In the genomic region with DNA sequence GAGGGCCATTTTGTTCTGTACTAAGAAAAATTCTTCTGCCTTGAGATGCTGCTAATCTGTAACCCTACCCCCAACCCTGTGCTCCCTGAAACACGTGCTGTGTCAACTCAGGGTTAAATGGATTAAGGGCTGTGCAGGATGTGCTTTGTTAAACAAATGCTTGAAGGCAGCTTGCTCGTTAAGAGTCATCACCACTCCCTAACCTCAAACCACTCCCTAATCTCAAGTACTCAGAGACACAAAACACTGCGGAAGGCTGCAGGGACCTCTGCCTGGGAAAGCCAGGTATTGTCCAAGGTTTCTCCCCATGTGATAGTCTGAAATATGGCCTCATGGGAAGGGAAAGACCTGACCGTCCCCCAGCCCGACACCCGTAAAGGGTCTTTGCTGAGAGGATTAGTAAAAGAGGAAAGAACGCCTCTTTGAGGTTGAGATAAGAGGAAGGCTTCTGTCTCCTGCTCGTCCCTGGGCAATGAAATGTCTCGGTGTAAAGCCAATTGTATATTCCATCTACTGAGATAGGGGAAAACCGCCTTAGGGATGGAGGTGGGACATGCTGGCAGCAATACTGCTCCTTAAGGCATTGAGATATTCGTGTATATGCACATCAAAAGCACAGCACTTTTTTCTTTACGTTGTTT, we compare ENCODE assay signal across 8 cellular contexts. TPM values are rescaled to one million over a fixed set of nuclear protein-coding genes. Genes with fewer than 3 reads are reported as not detected.
DNase-seq lines count a peak whose midpoint lies in the region; TF ChIP-seq lines count a peak whose summit lies in the region.
"Not testable (repeated sequence)": the region's sequence is repeated elsewhere in the genome, so short reads cannot be mapped to it uniquely, and the experiment has no call there.

No MANE protein-coding gene starts in this region.

- not testable (repeated sequence) for TF ChIP-seq CTCF in mesothelial cell of epicardium (IDR thresholded peaks at IDR 0.05; ENCODE audit: unreplicated experiment); suprapubic skin (IDR thresholded peaks at IDR 0.05)

- H3K4me3 ChIP-seq in Jurkat, Clone E6-1 (ENCODE audit: low read length) = peak overlapping the region; percentile 28
- peak overlapping the region; percentile 27 for H3K4me3 ChIP-seq in SJCRH30
- H3K4me3 ChIP-seq in suprapubic skin = not testable (repeated sequence)

- H3K36me3 ChIP-seq in SJCRH30, suprapubic skin: not testable (repeated sequence)

- not testable (repeated sequence) for H3K9me3 ChIP-seq in SJCRH30 (replicated peaks); suprapubic skin

- WGBS in suprapubic skin = 17% methylated on average over 12 of the region's 12 CpGs

- peak; percentile 24 for TF ChIP-seq POLR2A in erythroblast (IDR thresholded peaks at IDR 0.05; ENCODE audit: low read length)
- TF ChIP-seq POLR2A in suprapubic skin (IDR thresholded peaks at IDR 0.05) = not testable (repeated sequence)

- H3K9me3 Mint-ChIP-seq in activated naive CD4-positive, alpha-beta T cell treated with anti-CD3 and anti-CD28 coated beads for 36 hours; mesothelial cell of epicardium: not testable (repeated sequence)

- DNase-seq in DMS53 treated with DMSO at 0.1 percent for 48 hours (lab: John Stamatoyannopoulos, UW; ENCODE audit: unreplicated experiment) = peak; percentile 20
- peak; percentile 84 for DNase-seq in Jurkat, Clone E6-1 (ENCODE audit: low read depth, low spot score)
- peak; percentile 35 for DNase-seq in NCI-H345 treated with DMSO at 0.1 percent for 48 hours (lab: John Stamatoyannopoulos, UW; ENCODE audit: unreplicated experiment)
- peak; percentile 52 to 62 for DNase-seq in SJCRH30
- DNase-seq in activated naive CD4-positive, alpha-beta T cell treated with anti-CD3 and anti-CD28 coated beads for 36 hours = peak; percentile 43
- DNase-seq in erythroblast (lab: John Stamatoyannopoulos, UW) = peak; percentile 57 to 70
- not testable (repeated sequence) for DNase-seq in mesothelial cell of epicardium (ENCODE audit: low spot score in 2 of 2, unreplicated experiment in 2 of 2); suprapubic skin (ENCODE audit: low spot score in 2 of 2)

- not testable (repeated sequence) for H3K27ac Mint-ChIP-seq in activated naive CD4-positive, alpha-beta T cell treated with anti-CD3 and anti-CD28 coated beads for 36 hours; mesothelial cell of epicardium

- not testable (repeated sequence) for H3K4me3 Mint-ChIP-seq in activated naive CD4-positive, alpha-beta T cell treated with anti-CD3 and anti-CD28 coated beads for 36 hours
- peak overlapping the region; percentile 42 for H3K4me3 Mint-ChIP-seq in mesothelial cell of epicardium

- CTCF ChIA-PET in activated naive CD4-positive, alpha-beta T cell treated with anti-CD3 and anti-CD28 coated beads for 36 hours (lab: Charles Lee) = not testable (repeated sequence)

- intact Hi-C loops in activated naive CD4-positive, alpha-beta T cell treated with anti-CD3 and anti-CD28 coated beads for 36 hours (cut with micrococcal nuclease) = loop anchor here (5.0 kb wide), 1 partner anchor 163 kb away; the partner anchor contains the start of gene KCNG2

- peaks cover 16% of the 10 kb centered on the region for H3K4me1 Mint-ChIP-seq in activated naive CD4-positive, alpha-beta T cell treated with anti-CD3 and anti-CD28 coated beads for 36 hours (ENCODE audit: low read depth)
- H3K4me1 Mint-ChIP-seq in mesothelial cell of epicardium = peaks cover 36% of the 10 kb centered on the region

- H3K36me3 Mint-ChIP-seq in activated naive CD4-positive, alpha-beta T cell treated with anti-CD3 and anti-CD28 coated beads for 36 hours (ENCODE audit: low read depth); mesothelial cell of epicardium: not testable (repeated sequence)

- H3K27ac ChIP-seq in SJCRH30 (peak overlapping the region; percentile 29; the same call in 1 of the 2 replicates), suprapubic skin (peak overlapping the region; percentile 70)

- H3K27me3 ChIP-seq in SJCRH30, suprapubic skin: not testable (repeated sequence)

- H3K27me3 Mint-ChIP-seq in activated naive CD4-positive, alpha-beta T cell treated with anti-CD3 and anti-CD28 coated beads for 36 hours (ENCODE audit: low read depth); mesothelial cell of epicardium (ENCODE audit: low read depth): not testable (repeated sequence)

- not testable (repeated sequence) for TF ChIP-seq EP300 in suprapubic skin (IDR thresholded peaks at IDR 0.05)

- H3K4me1 ChIP-seq in SJCRH30 (peaks cover 16% of the 10 kb centered on the region), suprapubic skin (peaks cover 46% of the 10 kb centered on the region)

RNA-seq across cellular contexts. Expression of gene HSBP1L1, which starts 4.2 kb away (rescaled TPM):
- 2.9 TPM for polyA plus RNA-seq in Jurkat, Clone E6-1 (2012; ENCODE audit: insufficient read depth, insufficient read length)
- not detected in 2 replicates for total RNA-seq in SJCRH30 (2014; rRNA removed; shearing (Covaris generic))
- 10 to 100 TPM; 14.2 to 14.8 TPM for total RNA-seq in activated naive CD4-positive, alpha-beta T cell treated with anti-CD3 and anti-CD28 coated beads for 36 hours
- total RNA-seq in mesothelial cell of epicardium (31.8 to 35.4 TPM (median 33.9 TPM) in 3 replicates), suprapubic skin (10 to 100 TPM; 25.0 to 45.7 (median 41.5) TPM)

RNA-seq across cellular contexts. Expression of gene SLC66A2, which starts 8.8 kb away (rescaled TPM):
- polyA plus RNA-seq in Jurkat, Clone E6-1 (2012; ENCODE audit: insufficient read depth, insufficient read length) = 27.0 TPM
- 14.2 and 16.3 TPM in 2 replicates for total RNA-seq in SJCRH30 (2014; rRNA removed; shearing (Covaris generic))
- 10 to 100 TPM; 26.0 to 26.8 TPM for total RNA-seq in activated naive CD4-positive, alpha-beta T cell treated with anti-CD3 and anti-CD28 coated beads for 36 hours
- total RNA-seq in mesothelial cell of epicardium = 33.5 to 34.6 TPM (median 34.4 TPM) in 3 replicates
- 10 to 100 TPM; 53.4 to 84.7 (median 79.3) TPM for total RNA-seq in suprapubic skin

RNA-seq across cellular contexts. Expression of gene TXNL4A, which starts 28.1 kb away (rescaled TPM):
- 296 TPM for polyA plus RNA-seq in Jurkat, Clone E6-1 (2012; ENCODE audit: insufficient read depth, insufficient read length)
- total RNA-seq in SJCRH30 (2014; rRNA removed; shearing (Covaris generic)) = 59.4 and 60.7 TPM in 2 replicates
- 100 to 1,000 TPM; 185 to 186 TPM for total RNA-seq in activated naive CD4-positive, alpha-beta T cell treated with anti-CD3 and anti-CD28 coated beads for 36 hours
- total RNA-seq in mesothelial cell of epicardium = 77.2 to 79.9 TPM (median 79.5 TPM) in 3 replicates
- total RNA-seq in suprapubic skin = 10 to 100 TPM; 20.6 to 35.0 (median 24.6) TPM

Comparison
In these comparisons a context has a peak if more than half of its experiments do, and no peak if none do; other contexts are left out.
1. RNA of gene HSBP1L1, which starts 4.2 kb away (total RNA-seq): 25.0 to 45.7 TPM in suprapubic skin, 31.8 to 35.4 TPM in mesothelial cell of epicardium and 14.2 to 14.8 TPM in activated naive CD4-positive, alpha-beta T cell treated with anti-CD3 and anti-CD28 coated beads for 36 hours; not detected in SJCRH30; every median in the first group is over 10 times any median in the second.